22 cellular contexts compared by ENCODE assay signal in genomic region chr3:186802701-186803100, GRCh38. TPM values are rescaled to one million over a fixed set of nuclear protein-coding genes. Genes with fewer than 3 reads are reported as not detected.
A peak's percentile ranks its signal among the peaks of the same experiment; 100 is the strongest.
DNase-seq lines count a peak whose midpoint lies in the region; ATAC-seq, FAIRE-seq and TF ChIP-seq lines count a peak whose summit lies in the region.
"Had no signal": no experiment of that assay in that cellular context is flagged by ENCODE, and none has a peak within 500 bp of the region (broad histone marks: within the 10 kb centered on the region; RNA-seq: fewer than 3 reads in every experiment).

No MANE protein-coding gene starts in this region.

- H3K9me3 ChIP-seq in DND-41 (ENCODE audit: insufficient read depth, low read length, severe bottlenecking) (no peaks in the 10 kb centered on the region), K562 (replicated peaks; ENCODE audit: control insufficient read depth, insufficient read depth, low read depth, low read length) (no peaks in the 10 kb centered on the region)

- H3K9ac ChIP-seq in DND-41 (ENCODE audit: low read depth, low read length): no peak overlapping the region
- H3K9ac ChIP-seq in K562 (ENCODE audit: insufficient read depth in 1 of 2, low read depth in 2 of 2, low read length in 2 of 2): no peak overlapping the region

- H3K9me3 Mint-ChIP-seq in T-helper 1 cell treated with Interleukin-12 subunit alpha and Interleukin-12 subunit beta and Interleukin-4 antibody, amounts not matched to agents 30 μg/mL and 1 μg/mL, for 36 hours: no peaks in the 10 kb centered on the region
- H3K9me3 Mint-ChIP-seq in progenitor cell of endocrine pancreas (ENCODE audit: low read depth): no peaks in the 10 kb centered on the region
- H3K9me3 Mint-ChIP-seq: IgD-negative memory B cell had no signal

- in situ Hi-C loops in K562 (cut with MboI): no loop called here

- H3K4me3 ChIP-seq in DND-41 (ENCODE audit: low read depth in 1 of 2, low read length in 2 of 2) (no peak overlapping the region), K562 (no peak overlapping the region)
- H3K4me3 ChIP-seq: GM12878 had no signal

- H3K27me3 Mint-ChIP-seq in T-helper 1 cell treated with Interleukin-12 subunit alpha and Interleukin-12 subunit beta and Interleukin-4 antibody, amounts not matched to agents 30 μg/mL and 1 μg/mL, for 36 hours (ENCODE audit: low read depth): no peaks in the 10 kb centered on the region
- H3K27me3 Mint-ChIP-seq in progenitor cell of endocrine pancreas: no peaks in the 10 kb centered on the region
- H3K27me3 Mint-ChIP-seq: IgD-negative memory B cell had no signal

- H3K9me1 ChIP-seq in K562 (ENCODE audit: control insufficient read depth, insufficient read depth, low read length): no peaks in the 10 kb centered on the region

- H3K4me1 ChIP-seq in DND-41 (ENCODE audit: insufficient read depth, low read length) (peaks cover 50% of the 10 kb centered on the region), K562 (replicated peaks in 1 of 2; ENCODE audit: control insufficient read depth in 2 of 2, insufficient read depth in 2 of 2, low read length in 2 of 2) (peaks cover 4 to 15% of the 10 kb centered on the region in 2 experiments)

- no peak for ATAC-seq in DND-41 (ENCODE audit: insufficient read depth, low read depth)
- ATAC-seq in K562: no peak
- no peak for ATAC-seq in HG02981 (IDR thresholded peaks at IDR 0.05; ENCODE audit: unreplicated experiment)
- ATAC-seq: GM12878, PC-3 had no signal

- no peak for TF ChIP-seq POLR2A in K562 (conservative IDR thresholded peaks at IDR 0.05)

- H4K20me1 ChIP-seq in DND-41 (ENCODE audit: insufficient read depth, low read length) (peaks cover 15% of the 10 kb centered on the region; the same call in 1 of the 2 replicates), K562 (replicated peaks; ENCODE audit: control insufficient read depth, insufficient read depth, low read length) (no peaks in the 10 kb centered on the region)

- peaks cover 28% of the 10 kb centered on the region for H3K36me3 Mint-ChIP-seq in T-helper 1 cell treated with Interleukin-12 subunit alpha and Interleukin-12 subunit beta and Interleukin-4 antibody, amounts not matched to agents 30 μg/mL and 1 μg/mL, for 36 hours (ENCODE audit: low read depth)
- peaks cover 9% of the 10 kb centered on the region for H3K36me3 Mint-ChIP-seq in progenitor cell of endocrine pancreas (ENCODE audit: insufficient read depth)

- no peak for TF ChIP-seq RAD21 in K562 (CRISPR knock-in tag; conservative IDR thresholded peaks at IDR 0.05 in 1 of 2, IDR thresholded peaks at IDR 0.05 in 1 of 2)

- intact Hi-C loops in K562 (cut with micrococcal nuclease): no loop called here

- CTCF ChIA-PET in K562 (lab: Yijun Ruan, JAX; ENCODE audit: low intra/inter-chr PET ratio): no interaction called here

- no peak overlapping the region for H3K4me3 Mint-ChIP-seq in T-helper 1 cell treated with Interleukin-12 subunit alpha and Interleukin-12 subunit beta and Interleukin-4 antibody, amounts not matched to agents 30 μg/mL and 1 μg/mL, for 36 hours
- peak overlapping the region; percentile 2 for H3K4me3 Mint-ChIP-seq in progenitor cell of endocrine pancreas (ENCODE audit: low read depth)

- POLR2A ChIA-PET in K562 (lab: Yijun Ruan, JAX): interaction anchor here (0.6 to 2.2 kb wide), 6 partner anchors 10 to 19 kb away, joined by 3 to 12 read pairs (median 4); partner anchors contain the start of gene EIF4A2

- no peak overlapping the region for H2AFZ ChIP-seq in DND-41 (ENCODE audit: low read depth, low read length)
- H2AFZ ChIP-seq in K562 (ENCODE audit: low read depth, low read length): no peak overlapping the region

- peaks cover 70% of the 10 kb centered on the region for H3K36me3 ChIP-seq in DND-41 (ENCODE audit: insufficient read depth, low read length)
- peaks cover 77% of the 10 kb centered on the region for H3K36me3 ChIP-seq in K562 (ENCODE audit: control insufficient read depth, insufficient read depth, low read length)

- H3K79me2 ChIP-seq in DND-41 (ENCODE audit: insufficient read depth, low read length) (peaks cover 91% of the 10 kb centered on the region), K562 (ENCODE audit: control insufficient read depth, insufficient read depth, low read length) (peaks cover 50% of the 10 kb centered on the region)

- peak overlapping the region; percentile 12 for H3K27ac Mint-ChIP-seq in T-helper 1 cell treated with Interleukin-12 subunit alpha and Interleukin-12 subunit beta and Interleukin-4 antibody, amounts not matched to agents 30 μg/mL and 1 μg/mL, for 36 hours
- no peak overlapping the region for H3K27ac Mint-ChIP-seq in progenitor cell of endocrine pancreas

- DNase-seq in T-helper 1 cell: no peak
- DNase-seq in DND-41: no peak
- DNase-seq in K562 (ENCODE audit: extremely low read depth in 1 of 4, low spot score in 3 of 4): no peak
- no peak for DNase-seq in progenitor cell of endocrine pancreas (ENCODE audit: low spot score, unreplicated experiment)
- DNase-seq in DMS79 treated with DMSO at 0.1 percent for 48 hours (lab: John Stamatoyannopoulos, UW): no peak
- DNase-seq: Kasumi-1, NCI-H1105, NCI-H2029 treated with DMSO at 0.1 percent for 48 hours, NCI-H2171, NCI-H526 treated with DMSO at 0.1 percent for 48 hours, PC-3, Right ventricle myocardium superior had no signal

- H3K27me3 ChIP-seq in DND-41 (ENCODE audit: insufficient read depth, low read length, poor library complexity) (no peaks in the 10 kb centered on the region), K562 (ENCODE audit: control insufficient read depth in 2 of 2, insufficient read depth in 2 of 2, low read length in 2 of 2) (no peaks in the 10 kb centered on the region)

- peaks cover 51% of the 10 kb centered on the region for H3K4me1 Mint-ChIP-seq in T-helper 1 cell treated with Interleukin-12 subunit alpha and Interleukin-12 subunit beta and Interleukin-4 antibody, amounts not matched to agents 30 μg/mL and 1 μg/mL, for 36 hours (ENCODE audit: low read depth)
- peaks cover 8% of the 10 kb centered on the region for H3K4me1 Mint-ChIP-seq in progenitor cell of endocrine pancreas (ENCODE audit: low read depth)

- BruUV-seq in K562 (replicated peaks; lab: Mats Ljungman, UMichigan): no TSS peak

- no peak overlapping the region for H3K27ac ChIP-seq in DND-41 (ENCODE audit: low read length)
- no peak overlapping the region for H3K27ac ChIP-seq in K562 (ENCODE audit: extremely low read depth, low read depth, low read length)
- H3K27ac ChIP-seq: C4-2B had no signal

- no peak for TF ChIP-seq EP300 in K562 (IDR thresholded peaks at IDR 0.05; ENCODE audit: low read length)

- H3K4me2 ChIP-seq in DND-41 (ENCODE audit: insufficient read depth, low read length): 0 out of 2 replicates have a peak overlapping the region, but pooled peaks have one; percentile 4
- no peak overlapping the region for H3K4me2 ChIP-seq in K562 (ENCODE audit: insufficient read depth, low read length)

- WGBS in K562 (ENCODE audit: insufficient coverage, low coverage, missing lambda C conversion rate): 77% methylated on average over 3 of the region's 3 CpGs

- TF ChIP-seq CTCF in DND-41 (IDR thresholded peaks at IDR 0.05; ENCODE audit: borderline replicate concordance, extremely low read depth, low read length, poor library complexity, severe bottlenecking) (no peak), K562 (IDR thresholded peaks at IDR 0.05 in 2 of 3, conservative IDR thresholded peaks at IDR 0.05 in 1 of 3; ENCODE audit: insufficient read depth in 2 of 3, low read depth in 1 of 3, low read length in 3 of 3) (no peak), progenitor cell of endocrine pancreas (IDR thresholded peaks at IDR 0.05; ENCODE audit: unreplicated experiment) (no peak)

- no peak for FAIRE-seq in K562 (lab: Jason Lieb, UNC)
- FAIRE-seq: GM12878, H54 had no signal

RNA-seq across cellular contexts. Expression of gene RFC4, which starts 3.6 kb away (rescaled TPM):
- 83.7 and 192 TPM in 2 replicates for total RNA-seq in K562 (2011; cell fraction: chromatin; rRNA removed; ENCODE audit: low replicate concordance)
- total RNA-seq in K562 (2011; cell fraction: nucleolus; rRNA removed): 38.6 and 48.2 TPM in 2 replicates
- total RNA-seq in K562 (2011; cell fraction: nucleoplasm; rRNA removed): 72.6 and 72.7 TPM in 2 replicates
- 127 and 138 TPM in 2 replicates for total RNA-seq in K562 (2014; rRNA removed)
- 191 and 198 TPM in 2 replicates for total RNA-seq in K562 (2014; rRNA removed; fragmentation: Illumina TruSeq; extraction: Trizol)
- total RNA-seq in K562 (2015; rRNA removed; fragmentation: Illumina TruSeq; extraction: Trizol): 162 and 180 TPM in 2 replicates
- 109 and 122 TPM in 2 replicates for total RNA-seq in K562 (2021)
- polyA plus RNA-seq in K562 (2011; rRNA removed): 84.9 and 105 TPM in 2 replicates
- polyA plus RNA-seq in K562 (2011; cell fraction: cytosol; rRNA removed): 19.1 and 34.8 TPM in 2 replicates
- polyA plus RNA-seq in K562 (2011; cell fraction: nucleus; rRNA removed): 177 and 244 TPM in 2 replicates
- 127 and 129 TPM in 2 replicates for polyA plus RNA-seq in K562 (2012)
- 161 and 181 TPM in 2 replicates for polyA plus RNA-seq in K562 (2014; fragmentation: Illumina TruSeq; extraction: Trizol)
- polyA plus RNA-seq in K562 (2014; fragmentation: Nextera tagmentation; extraction: Ambion mirVana): 100 to 1,000 TPM; 180 to 227 TPM
- 166 and 195 TPM in 2 replicates for polyA plus RNA-seq in K562 (2014; rRNA removed)
- 44.9 and 47.6 TPM in 2 replicates for polyA minus RNA-seq in K562 (2011; rRNA and poly(A)+ RNA removed)
- polyA minus RNA-seq in K562 (2011; cell fraction: cytosol; rRNA and poly(A)+ RNA removed): 28.5 and 30.7 TPM in 2 replicates
- 28.0 and 43.4 TPM in 2 replicates for polyA minus RNA-seq in K562 (2011; cell fraction: nucleus; rRNA and poly(A)+ RNA removed)
- 51.3 and 54.3 TPM in 2 replicates for total RNA-seq in progenitor cell of endocrine pancreas

RNA-seq across cellular contexts. Expression of gene EIF4A2, which starts 19.3 kb away (rescaled TPM):
- 907 and 2,185 TPM in 2 replicates for total RNA-seq in K562 (2011; cell fraction: chromatin; rRNA removed; ENCODE audit: low replicate concordance)
- 596 and 759 TPM in 2 replicates for total RNA-seq in K562 (2011; cell fraction: nucleolus; rRNA removed)
- total RNA-seq in K562 (2011; cell fraction: nucleoplasm; rRNA removed): 826 and 984 TPM in 2 replicates
- total RNA-seq in K562 (2014; rRNA removed) (307 and 311 TPM in 2 replicates), K562 (2014; rRNA removed; fragmentation: Illumina TruSeq; extraction: Trizol) (509 and 525 TPM in 2 replicates), K562 (2015; rRNA removed; fragmentation: Illumina TruSeq; extraction: Trizol) (454 and 491 TPM in 2 replicates), K562 (2021) (314 and 345 TPM in 2 replicates), progenitor cell of endocrine pancreas (498 and 504 TPM in 2 replicates)
- polyA plus RNA-seq in K562 (2011; rRNA removed) (610 and 754 TPM in 2 replicates), K562 (2014; fragmentation: Illumina TruSeq; extraction: Trizol) (348 and 435 TPM in 2 replicates), K562 (2014; fragmentation: Nextera tagmentation; extraction: Ambion mirVana) (100 to 1,000 TPM; 329 to 333 TPM), K562 (2014; rRNA removed) (486 and 488 TPM in 2 replicates)
- 99.9 and 649 TPM in 2 replicates for polyA plus RNA-seq in K562 (2011; cell fraction: cytosol; rRNA removed)
- 835 and 1,465 TPM in 2 replicates for polyA plus RNA-seq in K562 (2011; cell fraction: nucleus; rRNA removed)
- 245 and 306 TPM in 2 replicates for polyA plus RNA-seq in K562 (2012)
- polyA minus RNA-seq in K562 (2011; rRNA and poly(A)+ RNA removed): 799 and 873 TPM in 2 replicates
- 331 and 423 TPM in 2 replicates for polyA minus RNA-seq in K562 (2011; cell fraction: cytosol; rRNA and poly(A)+ RNA removed)
- polyA minus RNA-seq in K562 (2011; cell fraction: nucleus; rRNA and poly(A)+ RNA removed): 872 and 1,595 TPM in 2 replicates

RNA-seq across cellular contexts. Expression of gene ADIPOQ, which starts 39.8 kb away (rescaled TPM):
- total RNA-seq in K562 (2011; cell fraction: chromatin; rRNA removed; ENCODE audit: low replicate concordance): not detected in 2 replicates
- total RNA-seq in K562 (2011; cell fraction: nucleolus; rRNA removed): 0.13 TPM in 1 of 2 replicates, not detected in the other
- not detected in 2 replicates for total RNA-seq in K562 (2011; cell fraction: nucleoplasm; rRNA removed)
- total RNA-seq in K562 (2014; rRNA removed) (not detected in 2 replicates), K562 (2014; rRNA removed; fragmentation: Illumina TruSeq; extraction: Trizol) (not detected in 2 replicates), K562 (2015; rRNA removed; fragmentation: Illumina TruSeq; extraction: Trizol) (not detected in 2 replicates), K562 (2021) (0.04 TPM in 1 of 2 replicates, not detected in the other), progenitor cell of endocrine pancreas (not detected in 2 replicates)
- polyA plus RNA-seq in K562 (2011; rRNA removed) (0.01 and 0.03 TPM in 2 replicates), K562 (2014; fragmentation: Illumina TruSeq; extraction: Trizol) (0.04 TPM in 2 replicates), K562 (2014; fragmentation: Nextera tagmentation; extraction: Ambion mirVana) (under 1 TPM; 0.01 to 0.03 TPM), K562 (2014; rRNA removed) (0.03 TPM in 1 of 2 replicates, not detected in the other)
- 0.01 TPM in 1 of 2 replicates, not detected in the other for polyA plus RNA-seq in K562 (2011; cell fraction: cytosol; rRNA removed)
- not detected in 2 replicates for polyA plus RNA-seq in K562 (2011; cell fraction: nucleus; rRNA removed)
- 0.01 TPM in 1 of 2 replicates, not detected in the other for polyA plus RNA-seq in K562 (2012)
- not detected in 2 replicates for polyA minus RNA-seq in K562 (2011; rRNA and poly(A)+ RNA removed)
- not detected in 2 replicates for polyA minus RNA-seq in K562 (2011; cell fraction: cytosol; rRNA and poly(A)+ RNA removed)
- polyA minus RNA-seq in K562 (2011; cell fraction: nucleus; rRNA and poly(A)+ RNA removed): not detected in 2 replicates
- total RNA-seq: A172, GM12878, MCF 10A, PC-3, RPMI7951, SK-MEL-5 had no signal
- polyA plus RNA-seq: GM12878, IgD-negative memory B cell had no signal
